23 cellular contexts compared by ENCODE assay signal in genomic region chr1:222824641-222825040, GRCh38. TPM values are rescaled to one million over a fixed set of nuclear protein-coding genes. Genes with fewer than 3 reads are reported as not detected.
DNase-seq lines count a peak whose midpoint lies in the region; ATAC-seq and TF ChIP-seq lines count a peak whose summit lies in the region.
"Had no signal": no experiment of that assay in that cellular context is flagged by ENCODE, and none has a peak within 500 bp of the region (broad histone marks: within the 10 kb centered on the region; RNA-seq: fewer than 3 reads in every experiment).

No MANE protein-coding gene starts in this region.

- H3K27ac ChIP-seq in fibroblast of lung (ENCODE audit: insufficient read depth, low read length): no peak overlapping the region
- H3K27ac ChIP-seq: ascending aorta, GM23248, prostate gland, upper lobe of left lung had no signal

- no peaks in the 10 kb centered on the region for H3K36me3 ChIP-seq in fibroblast of lung (ENCODE audit: control insufficient read depth, insufficient read depth, low read length)
- H3K36me3 ChIP-seq: ascending aorta, prostate gland, upper lobe of left lung had no signal

- no peak overlapping the region for H3K4me3 ChIP-seq in fibroblast of lung (replicated peaks in 1 of 4; ENCODE audit: control extremely low read depth in 1 of 4, insufficient read depth in 1 of 4, low read depth in 3 of 4, low read length in 4 of 4)
- H3K4me3 ChIP-seq: ascending aorta, GM23248, prostate gland, upper lobe of left lung had no signal

- H3K79me2 ChIP-seq in fibroblast of lung (ENCODE audit: control insufficient read depth, insufficient read depth, low read length): peaks cover 6% of the 10 kb centered on the region

- H3K4me1 ChIP-seq in fibroblast of lung (ENCODE audit: control insufficient read depth, extremely low read depth, insufficient read depth, low read length): peaks cover 2% of the 10 kb centered on the region
- H3K4me1 ChIP-seq: prostate gland had no signal

- peaks cover 3% of the 10 kb centered on the region for H3K36me3 Mint-ChIP-seq in type B pancreatic cell
- H3K36me3 Mint-ChIP-seq: activated CD4-positive, alpha-beta memory T cell treated with anti-CD3 and anti-CD28 coated beads for 36 hours had no signal

- H3K4me2 ChIP-seq in fibroblast of lung (ENCODE audit: extremely low read depth, insufficient read depth, low read length): peak overlapping the region; percentile 8

- H3K4me1 Mint-ChIP-seq in type B pancreatic cell (ENCODE audit: unreplicated experiment): peaks cover 38% of the 10 kb centered on the region

- no peaks in the 10 kb centered on the region for H3K9me3 Mint-ChIP-seq in type B pancreatic cell
- H3K9me3 Mint-ChIP-seq: activated CD4-positive, alpha-beta memory T cell treated with anti-CD3 and anti-CD28 coated beads for 36 hours; nephron progenitor cell had no signal

- no peaks in the 10 kb centered on the region for H3K9me3 ChIP-seq in fibroblast of lung (ENCODE audit: control insufficient read depth, insufficient read depth, low read depth, low read length)
- H3K9me3 ChIP-seq: ascending aorta, prostate gland, upper lobe of left lung had no signal

- H4K20me1 ChIP-seq in fibroblast of lung (ENCODE audit: control insufficient read depth, extremely low read depth, insufficient read depth, low read length): no peaks in the 10 kb centered on the region

- ATAC-seq in HG03159 (IDR thresholded peaks at IDR 0.05; ENCODE audit: unreplicated experiment): no peak

- no peak overlapping the region for H3K9ac ChIP-seq in fibroblast of lung (ENCODE audit: insufficient read depth, low read length)
- H3K9ac ChIP-seq: GM23248 had no signal

- no peaks in the 10 kb centered on the region for H3K27me3 ChIP-seq in fibroblast of lung (ENCODE audit: control insufficient read depth, insufficient read depth, low read length)
- H3K27me3 ChIP-seq: ascending aorta, upper lobe of left lung had no signal

- H2AFZ ChIP-seq in fibroblast of lung (ENCODE audit: low read length): no peak overlapping the region
- H2AFZ ChIP-seq: GM23248 had no signal

- TF ChIP-seq CTCF in fibroblast of lung (conservative IDR thresholded peaks at IDR 0.05 in 1 of 2, IDR thresholded peaks at IDR 0.05 in 1 of 2; ENCODE audit: low read depth in 1 of 2, low read length in 2 of 2): no peak
- no peak for TF ChIP-seq CTCF in type B pancreatic cell (conservative IDR thresholded peaks at IDR 0.05)

- H3K27ac Mint-ChIP-seq in type B pancreatic cell: peak overlapping the region; percentile 32
- H3K27ac Mint-ChIP-seq: activated CD4-positive, alpha-beta memory T cell treated with anti-CD3 and anti-CD28 coated beads for 36 hours; nephron progenitor cell had no signal

- DNase-seq in NCI-H1417 (lab: John Stamatoyannopoulos, UW) (peak in 2 of 3 experiments; percentile 5 to 34), NCI-H1417 treated with DMSO at 0.1 percent for 48 hours (lab: John Stamatoyannopoulos, UW) (no peak), RPMI7951 (ENCODE audit: low read depth) (peak; percentile 35), fibroblast of lung (ENCODE audit: low read depth in 2 of 2) (peak in 1 of 2 donors; percentile 42), type B pancreatic cell (ENCODE audit: extremely low spot score, unreplicated experiment) (no peak), medulla oblongata (ENCODE audit: extremely low spot score) (no peak)
- DNase-seq in activated CD4-positive, alpha-beta T cell treated with anti-CD3 and anti-CD28 coated beads, Interleukin-2, amount 50 U/mL, for 1 hour: no peak
- DNase-seq: activated CD4-positive, alpha-beta memory T cell treated with anti-CD3 and anti-CD28 coated beads for 36 hours; activated naive CD4-positive, alpha-beta T cell treated with Interleukin-2 at 50 U/mL for 16 hours; C1 segment of cervical spinal cord; GDM1; GM23248; hypothalamus; kidney; mesendoderm; NCI-H1694; nephron progenitor cell; SHP77 treated with DMSO at 0.1 percent for 48 hours; stimulated activated CD4-positive, alpha-beta T cell treated with anti-CD3 and anti-CD28 coated beads, Interleukin-4, amount 100 ng/mL, for 24 hours; upper lobe of left lung had no signal

- H3K4me3 Mint-ChIP-seq in type B pancreatic cell: peak overlapping the region; percentile 53
- H3K4me3 Mint-ChIP-seq: activated CD4-positive, alpha-beta memory T cell treated with anti-CD3 and anti-CD28 coated beads for 36 hours; nephron progenitor cell had no signal

- no peaks in the 10 kb centered on the region for H3K27me3 Mint-ChIP-seq in type B pancreatic cell
- H3K27me3 Mint-ChIP-seq: activated CD4-positive, alpha-beta memory T cell treated with anti-CD3 and anti-CD28 coated beads for 36 hours had no signal

RNA-seq across cellular contexts. Expression of gene DISP1, which starts 9.8 kb away (rescaled TPM):
- total RNA-seq in RPMI7951 (2014; rRNA removed; shearing (Covaris generic)): 4.1 and 4.2 TPM in 2 replicates
- total RNA-seq in fibroblast of lung (3.1 and 5.9 TPM in 2 replicates), type B pancreatic cell (ENCODE audit: low replicate concordance) (4.9 and 15.8 TPM in 2 replicates)
- polyA plus RNA-seq in fibroblast of lung: 5.1 and 8.7 TPM in 2 replicates
- 3.0 and 4.5 TPM in 2 replicates for polyA plus RNA-seq in fibroblast of lung (2012)
- polyA minus RNA-seq in fibroblast of lung (ENCODE audit: low replicate concordance): 5.3 and 35.6 TPM in 2 replicates

Comparison
In these comparisons a context has a peak if more than half of its experiments do, and no peak if none do; other contexts are left out.
1. DNase-seq: peak in NCI-H1417 (2 of 3) and RPMI7951 (single experiment); none in NCI-H1417 treated with DMSO at 0.1 percent for 48 hours (single experiment), type B pancreatic cell (single experiment), medulla oblongata (single experiment) and activated CD4-positive, alpha-beta T cell treated with anti-CD3 and anti-CD28 coated beads, Interleukin-2, amount 50 U/mL, for 1 hour (single experiment).